In the genomic region with DNA sequence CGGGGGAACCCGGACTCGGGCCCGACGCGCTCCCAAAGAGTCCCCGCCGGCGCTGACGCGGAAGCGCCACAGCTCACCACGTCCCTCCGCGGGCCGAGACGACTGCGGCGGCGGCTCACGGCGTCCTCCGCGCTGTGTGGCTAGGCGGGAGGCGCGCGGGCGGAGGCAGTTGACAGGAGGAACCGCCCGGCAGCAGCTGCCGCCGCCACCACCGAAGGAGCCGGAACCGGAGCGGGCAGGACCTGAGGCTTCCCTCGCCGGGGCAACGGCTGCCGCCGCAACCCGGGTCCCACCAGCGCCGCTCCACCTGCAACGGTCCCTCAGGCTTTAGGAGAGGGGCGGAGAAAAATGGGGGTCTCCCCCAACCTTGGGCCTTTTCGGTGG, we compare ENCODE assay signal across 8 cellular contexts.
DNase-seq lines count a peak whose midpoint lies in the region; ATAC-seq and TF ChIP-seq lines count a peak whose summit lies in the region.

No MANE protein-coding gene starts in this region.

- DNase-seq in D341Med (ENCODE audit: low spot score), result peak; percentile 80
- DNase-seq in HuH-7.5 (ENCODE audit: low spot score), result peak; percentile 30
- DNase-seq in central memory CD4-positive, alpha-beta T cell, result peak; percentile 74
- DNase-seq in kidney tubule cell (ENCODE audit: low spot score), result peak; percentile 70
- DNase-seq in stimulated activated CD4-positive, alpha-beta T cell treated with anti-CD3 and anti-CD28 coated beads, Interleukin-1b, Interleukin-23, amount 100 ng/mL, for 4 hours (ENCODE audit: low read depth in 2 of 2), result peak; percentile 54 to 60
- no peak for DNase-seq in NCI-H128 (lab: John Stamatoyannopoulos, UW; ENCODE audit: unreplicated experiment)

- no peak for TF ChIP-seq CTCF in VCaP (conservative IDR thresholded peaks at IDR 0.05)

- ATAC-seq in GM19463 (IDR thresholded peaks at IDR 0.05; ENCODE audit: unreplicated experiment), result peak; percentile 42

- H3K27ac ChIP-seq in VCaP, result peak overlapping the region; percentile 94
